ENCODE assay signal across 13 cellular contexts in the genomic region with DNA sequence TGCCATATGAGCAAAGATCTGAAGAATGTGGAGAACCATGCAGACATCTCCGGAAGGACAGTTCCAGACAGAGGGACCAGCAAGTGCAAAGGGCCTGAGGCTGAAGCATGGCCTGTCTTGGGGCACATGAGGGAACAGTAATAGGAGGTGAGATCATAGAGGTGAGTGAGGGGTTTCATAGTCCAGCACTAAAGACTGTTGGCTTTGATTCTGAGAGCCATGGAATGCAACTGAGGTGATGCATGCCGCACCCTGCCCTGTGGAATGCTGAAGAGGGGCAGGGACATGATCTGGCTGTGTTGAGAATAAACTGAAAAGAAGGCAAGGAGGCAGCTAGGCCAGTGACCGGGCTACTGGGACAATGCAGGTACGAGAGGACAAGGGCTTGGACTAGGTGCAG.
A peak's percentile ranks its signal among the peaks of the same experiment; 100 is the strongest.
DNase-seq lines count a peak whose midpoint lies in the region; ATAC-seq and TF ChIP-seq lines count a peak whose summit lies in the region.
"Had no signal": no experiment of that assay in that cellular context is flagged by ENCODE, and none has a peak within 500 bp of the region (broad histone marks: within the 10 kb centered on the region; RNA-seq: fewer than 3 reads in every experiment).

No MANE protein-coding gene starts in this region.

- ATAC-seq in upper lobe of right lung (peak; percentile 66), GM18870 (IDR thresholded peaks at IDR 0.05; ENCODE audit: unreplicated experiment) (no peak)

- H3K36me3 ChIP-seq in left ventricle myocardium inferior: peaks cover 15% of the 10 kb centered on the region
- H3K36me3 ChIP-seq in right atrium auricular region: no peaks in the 10 kb centered on the region
- H3K36me3 ChIP-seq in breast epithelium: no peaks in the 10 kb centered on the region
- peaks cover 26% of the 10 kb centered on the region for H3K36me3 ChIP-seq in upper lobe of right lung

- H3K4me1 ChIP-seq in left ventricle myocardium inferior (peaks cover 99% of the 10 kb centered on the region), right atrium auricular region (peaks cover 0 to 92% of the 10 kb centered on the region in 2 donors), breast epithelium (peaks cover 8 to 32% of the 10 kb centered on the region in 2 donors), upper lobe of right lung (peaks cover 82% of the 10 kb centered on the region)

- no peak for TF ChIP-seq CTCF in left ventricle myocardium inferior (IDR thresholded peaks at IDR 0.05; ENCODE audit: borderline replicate concordance)
- TF ChIP-seq CTCF in right atrium auricular region (IDR thresholded peaks at IDR 0.05): no peak
- no peak for TF ChIP-seq CTCF in breast epithelium (IDR thresholded peaks at IDR 0.05)
- no peak for TF ChIP-seq CTCF in upper lobe of right lung (IDR thresholded peaks at IDR 0.05)

- H3K27me3 ChIP-seq in left ventricle myocardium inferior (ENCODE audit: low read depth) (no peaks in the 10 kb centered on the region), right atrium auricular region (no peaks in the 10 kb centered on the region), breast epithelium (no peaks in the 10 kb centered on the region), upper lobe of right lung (no peaks in the 10 kb centered on the region)

- H3K4me3 ChIP-seq in left ventricle myocardium inferior (no peak overlapping the region), right atrium auricular region (no peak overlapping the region), breast epithelium (no peak overlapping the region), upper lobe of right lung (no peak overlapping the region)
- H3K4me3 ChIP-seq: thoracic aorta had no signal

- no peaks in the 10 kb centered on the region for H3K9me3 ChIP-seq in left ventricle myocardium inferior (replicated peaks)
- no peaks in the 10 kb centered on the region for H3K9me3 ChIP-seq in right atrium auricular region
- H3K9me3 ChIP-seq in breast epithelium: no peaks in the 10 kb centered on the region
- H3K9me3 ChIP-seq in upper lobe of right lung: no peaks in the 10 kb centered on the region
- H3K9me3 ChIP-seq: thoracic aorta had no signal

- DNase-seq in left ventricle myocardium inferior (no peak), right atrium auricular region (ENCODE audit: low spot score) (no peak), breast epithelium (ENCODE audit: low spot score in 2 of 2) (no peak), mucosa of gallbladder (ENCODE audit: low spot score) (peak; percentile 41), upper lobe of right lung (no peak), NAMALWA (ENCODE audit: low spot score) (no peak)
- no peak for DNase-seq in activated effector memory CD4-positive, alpha-beta T cell treated with Interleukin-2 at 50 U/mL for 16 hours
- DNase-seq: kidney glomerular epithelial cell; NCI-H2029; stimulated activated CD4-positive, alpha-beta T cell treated with anti-CD3 and anti-CD28 coated beads, Interleukin-4, amount 100 ng/mL, for 24 hours; T-helper 1 cell had no signal

- no peak for TF ChIP-seq POLR2A in breast epithelium (IDR thresholded peaks at IDR 0.05)

- H3K27ac ChIP-seq in left ventricle myocardium inferior (replicated peaks): peak overlapping the region; percentile 28
- peak overlapping the region in 1 of 2 donors; percentile 36 for H3K27ac ChIP-seq in right atrium auricular region
- peak overlapping the region; percentile 77 to 81 for H3K27ac ChIP-seq in breast epithelium
- H3K27ac ChIP-seq in upper lobe of right lung: peak overlapping the region; percentile 80

- intact Hi-C loops in left ventricle myocardium inferior (cut with micrococcal nuclease): no loop called here
- intact Hi-C loops in breast epithelium (cut with DNase I; ENCODE audit: low total_unique reads): loop anchor here (5.0 kb wide), 1 partner anchor 420 kb away; no protein-coding TSS in a partner anchor
- intact Hi-C loops in upper lobe of right lung (cut with DNase I): no loop called here
